ENCODE assay signal across 15 cellular contexts in genomic region chr19:41754596-41754995, GRCh38. TPM values are rescaled to one million over a fixed set of nuclear protein-coding genes. Genes with fewer than 3 reads are reported as not detected.
DNase-seq lines count a peak whose midpoint lies in the region; ATAC-seq and TF ChIP-seq lines count a peak whose summit lies in the region.
"Had no signal": no experiment of that assay in that cellular context is flagged by ENCODE, and none has a peak within 500 bp of the region (broad histone marks: within the 10 kb centered on the region; RNA-seq: fewer than 3 reads in every experiment).

No MANE protein-coding gene starts in this region.

- peak overlapping the region in 2 of 11 experiments; percentile 27 to 30; a peak in 1 of 22 replicates for H3K9ac ChIP-seq in BLaER1 treated with 17β-estradiol and CSF1 and Interleukin-3, amounts not matched to agents 10 nM and 100 nM

- DNase-seq in HL-60 (ENCODE audit: low read depth in 1 of 2, low spot score in 1 of 2) (no peak), epithelial cell of esophagus (ENCODE audit: low read depth) (peak; percentile 13), lower lobe of right lung (no peak), activated gamma-delta T cell treated with Interleukin-2 at 50 U/mL for 16 hours (no peak), head of caudate nucleus (no peak)

- peak overlapping the region in 9 of 11 experiments; percentile 1 to 89 (median 61); a peak in 12 of 22 replicates for H3K4me2 ChIP-seq in BLaER1 treated with 17β-estradiol and CSF1 and Interleukin-3, amounts not matched to agents 10 nM and 100 nM

- TF ChIP-seq CTCF in HL-60 (IDR thresholded peaks at IDR 0.05; ENCODE audit: insufficient read depth, low read length) (no peak), epithelial cell of esophagus (IDR thresholded peaks at IDR 0.05; ENCODE audit: insufficient read depth, low read depth, low read length, missing control alignments) (no peak), lower lobe of right lung (IDR thresholded peaks at IDR 0.05) (no peak)

- intact Hi-C loops in lower lobe of right lung (cut with DNase I) (no loop called here), head of caudate nucleus (cut with DNase I) (no loop called here)

- peaks cover 29 to 93% (median 83%) of the 10 kb centered on the region in 10 experiments for H3K4me1 ChIP-seq in BLaER1 treated with 17β-estradiol and CSF1 and Interleukin-3, amounts not matched to agents 10 nM and 100 nM
- peaks cover 8% of the 10 kb centered on the region for H3K4me1 ChIP-seq in lower lobe of right lung

- peak overlapping the region in 5 of 11 experiments; percentile 17 to 59 (median 37); a peak in 7 of 22 replicates for H3K27ac ChIP-seq in BLaER1 treated with 17β-estradiol and CSF1 and Interleukin-3, amounts not matched to agents 10 nM and 100 nM
- H3K27ac ChIP-seq in HL-60 (replicated peaks): peak overlapping the region; percentile 14; the same call in 1 of the 2 replicates
- H3K27ac ChIP-seq in lower lobe of right lung: peak overlapping the region; percentile 54

- H3K9me3 ChIP-seq in BLaER1 treated with 17β-estradiol and CSF1 and Interleukin-3, amounts not matched to agents 10 nM and 100 nM (replicated peaks in 1 of 11): no peaks in the 10 kb centered on the region
- no peaks in the 10 kb centered on the region for H3K9me3 ChIP-seq in lower lobe of right lung

- no peaks in the 10 kb centered on the region for H3K27me3 ChIP-seq in BLaER1 treated with 17β-estradiol and CSF1 and Interleukin-3, amounts not matched to agents 10 nM and 100 nM
- H3K27me3 ChIP-seq in HL-60 (ENCODE audit: insufficient read depth, poor library complexity, severe bottlenecking) (no peaks in the 10 kb centered on the region), lower lobe of right lung (ENCODE audit: low read depth) (no peaks in the 10 kb centered on the region)

- H3K4me3 ChIP-seq in BLaER1 treated with 17β-estradiol and CSF1 and Interleukin-3, amounts not matched to agents 10 nM and 100 nM: no peak overlapping the region
- H3K4me3 ChIP-seq in HL-60 (replicated peaks; ENCODE audit: insufficient read depth, low read length) (no peak overlapping the region), epithelial cell of esophagus (ENCODE audit: low read length) (no peak overlapping the region), lower lobe of right lung (no peak overlapping the region)

- ATAC-seq in lower lobe of right lung: peak in 1 of 2 donors; percentile 32
- ATAC-seq in GM18873 (IDR thresholded peaks at IDR 0.05; ENCODE audit: low FRiP score, unreplicated experiment): no peak
- no peak for ATAC-seq in GM21786 (IDR thresholded peaks at IDR 0.05; ENCODE audit: unreplicated experiment)

- no peaks in the 10 kb centered on the region for H3K36me3 ChIP-seq in BLaER1 treated with 17β-estradiol and CSF1 and Interleukin-3, amounts not matched to agents 10 nM and 100 nM
- no peaks in the 10 kb centered on the region for H3K36me3 ChIP-seq in lower lobe of right lung

- H4K20me1 ChIP-seq in BLaER1 treated with 17β-estradiol and CSF1 and Interleukin-3, amounts not matched to agents 10 nM and 100 nM: no peaks in the 10 kb centered on the region

RNA-seq across cellular contexts. Expression of gene CEACAM6, which starts 0.7 kb away (rescaled TPM):
- 369 TPM for total RNA-seq in lower lobe of right lung
- total RNA-seq: A172; B cell; CD4-positive, CD25-positive, alpha-beta regulatory T cell; CD8-positive, alpha-beta memory T cell; Daoy; H1; H9 had no signal

RNA-seq across cellular contexts. Expression of gene CEACAM3, which starts 41.8 kb away (rescaled TPM):
- total RNA-seq in lower lobe of right lung: 4.3 TPM
- total RNA-seq: A172; B cell; CD4-positive, CD25-positive, alpha-beta regulatory T cell; CD8-positive, alpha-beta memory T cell; Daoy; H1; H9 had no signal

RNA-seq across cellular contexts. Expression of gene CEACAM5, which starts 46.2 kb away (rescaled TPM):
- 99.7 TPM for total RNA-seq in lower lobe of right lung
- total RNA-seq: A172; B cell; CD4-positive, CD25-positive, alpha-beta regulatory T cell; CD8-positive, alpha-beta memory T cell; Daoy; H1; H9 had no signal
